In the genomic region with DNA sequence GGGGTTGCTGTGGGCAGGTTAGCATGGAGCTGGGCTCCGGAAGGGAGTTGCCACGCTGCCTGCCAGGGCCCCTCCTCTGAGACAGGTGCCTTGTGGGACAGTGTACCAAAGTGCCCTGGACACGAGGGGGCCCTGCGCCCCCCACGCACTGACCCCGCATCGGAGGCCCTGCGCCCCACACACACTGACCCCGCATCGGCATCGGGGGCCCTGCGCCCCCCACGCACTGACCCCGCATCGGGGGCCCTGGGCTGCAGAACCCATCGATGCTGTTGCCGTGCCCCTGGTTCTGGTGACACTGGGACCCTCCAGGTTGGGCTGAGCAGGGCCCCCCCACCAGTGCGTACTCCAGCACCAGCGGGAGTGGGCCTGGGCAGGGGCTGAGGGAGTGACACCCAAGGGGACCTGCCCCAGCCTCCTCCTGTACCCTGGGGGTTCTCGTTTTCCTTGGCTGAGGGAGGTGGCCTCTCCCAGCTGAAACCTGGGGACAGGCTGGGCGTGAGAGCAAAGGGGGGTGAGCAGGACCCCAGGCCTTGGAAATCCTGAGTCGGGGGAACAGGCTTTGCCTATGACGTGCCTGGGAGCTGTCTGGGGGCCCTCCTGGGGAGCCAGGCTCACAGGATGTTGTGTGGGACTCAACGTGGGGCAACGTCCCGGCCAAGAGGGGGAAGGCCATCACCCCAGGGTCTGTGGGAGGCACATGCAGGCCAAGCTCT, we compare ENCODE assay signal across 2 cellular contexts.
TF ChIP-seq lines count a peak whose summit lies in the region.

No MANE protein-coding gene starts in this region.

TF ChIP-seq in HEK293, 187 proteins besides CTCF, POLR2A, EP300 and RAD21:
- TF ChIP-seq ZFP37 (tag by site-specific recombination; IDR thresholded peaks at IDR 0.05): no peak
- peak; percentile 30; the same call in 1 of the 2 replicates for TF ChIP-seq GLIS1 (tag by site-specific recombination; IDR thresholded peaks at IDR 0.05)
- no peak for TF ChIP-seq BCL11B (tag by site-specific recombination; IDR thresholded peaks at IDR 0.05; ENCODE audit: low read depth)
- TF ChIP-seq, protein P1, sequence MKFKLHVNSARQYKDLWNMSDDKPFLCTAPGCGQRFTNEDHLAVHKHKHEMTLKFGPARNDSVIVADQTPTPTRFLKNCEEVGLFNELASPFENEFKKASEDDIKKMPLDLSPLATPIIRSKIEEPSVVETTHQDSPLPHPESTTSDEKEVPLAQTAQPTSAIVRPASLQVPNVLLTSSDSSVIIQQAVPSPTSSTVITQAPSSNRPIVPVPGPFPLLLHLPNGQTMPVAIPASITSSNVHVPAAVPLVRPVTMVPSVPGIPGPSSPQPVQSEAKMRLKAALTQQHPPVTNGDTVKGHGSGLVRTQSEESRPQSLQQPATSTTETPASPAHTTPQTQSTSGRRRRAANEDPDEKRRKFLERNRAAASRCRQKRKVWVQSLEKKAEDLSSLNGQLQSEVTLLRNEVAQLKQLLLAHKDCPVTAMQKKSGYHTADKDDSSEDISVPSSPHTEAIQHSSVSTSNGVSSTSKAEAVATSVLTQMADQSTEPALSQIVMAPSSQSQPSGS (tag by site-specific recombination; IDR thresholded peaks at IDR 0.05; ENCODE audit: low read depth): no peak
TF ChIP-seq in HEK293: peak in this region for 1.

TF ChIP-seq in HEK293T, 16 proteins besides CTCF, POLR2A, EP300 and RAD21 (continued from another document):
- TF ChIP-seq TARDBP (IDR thresholded peaks at IDR 0.05) (no peak), LEF1 (IDR thresholded peaks at IDR 0.05; ENCODE audit: borderline replicate concordance) (no peak), NFRKB (IDR thresholded peaks at IDR 0.05) (no peak), PKNOX1 (IDR thresholded peaks at IDR 0.05) (no peak), SUZ12 (IDR thresholded peaks at IDR 0.05) (no peak), HDGF (IDR thresholded peaks at IDR 0.05; ENCODE audit: borderline replicate concordance) (no peak), ZNF384 (IDR thresholded peaks at IDR 0.05) (no peak), FOXK2 (IDR thresholded peaks at IDR 0.05) (no peak), ELF4 (IDR thresholded peaks at IDR 0.05) (no peak), FOXM1 (IDR thresholded peaks at IDR 0.05; ENCODE audit: borderline replicate concordance) (no peak), CTBP1 (IDR thresholded peaks at IDR 0.05; ENCODE audit: borderline replicate concordance) (no peak), SP1 (IDR thresholded peaks at IDR 0.05) (no peak), BHLHE40 (IDR thresholded peaks at IDR 0.05; ENCODE audit: borderline replicate concordance) (no peak)
